Comparison of ENCODE assay signal across 23 cellular contexts in the genomic region with DNA sequence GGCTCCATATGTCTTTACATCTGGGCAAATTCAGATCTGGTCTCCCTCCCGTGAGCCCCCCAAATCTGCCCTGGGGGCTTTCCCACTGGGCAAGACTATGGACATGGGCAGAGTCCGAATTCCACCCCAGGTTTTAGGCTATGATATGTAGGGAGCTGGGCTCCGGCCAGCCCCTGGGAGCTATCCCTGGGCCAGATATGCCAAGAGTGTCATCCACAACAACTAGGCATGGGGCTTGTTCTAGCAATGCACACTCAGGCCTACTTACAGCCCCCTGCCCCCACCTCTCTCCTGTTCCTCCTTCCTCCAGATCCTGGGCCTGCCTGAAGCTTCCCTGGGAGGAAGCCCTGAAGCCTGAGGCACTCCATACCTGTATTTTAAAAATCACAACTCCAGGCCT. TPM values are rescaled to one million over a fixed set of nuclear protein-coding genes. Genes with fewer than 3 reads are reported as not detected.
DNase-seq lines count a peak whose midpoint lies in the region; ATAC-seq, FAIRE-seq and TF ChIP-seq lines count a peak whose summit lies in the region.
"Had no signal": no experiment of that assay in that cellular context is flagged by ENCODE, and none has a peak within 500 bp of the region (broad histone marks: within the 10 kb centered on the region; RNA-seq: fewer than 3 reads in every experiment).

No MANE protein-coding gene starts in this region.

- H3K9me3 Mint-ChIP-seq in activated naive CD8-positive, alpha-beta T cell treated with anti-CD3 and anti-CD28 coated beads, Interleukin-2, amount 50 U/mL, for 24 hours: no peaks in the 10 kb centered on the region
- no peaks in the 10 kb centered on the region for H3K9me3 Mint-ChIP-seq in stimulated activated memory B cell treated with anti-CD40 and anti-IgM and Interleukin-4, amounts not matched to agents 10 μg/mL and 1 μg/mL and 100 μg/mL, for 72 hours
- H3K9me3 Mint-ChIP-seq in type B pancreatic cell: no peaks in the 10 kb centered on the region
- H3K9me3 Mint-ChIP-seq: T-cell had no signal

- peaks cover 53% of the 10 kb centered on the region for H3K4me1 Mint-ChIP-seq in activated naive CD8-positive, alpha-beta T cell treated with anti-CD3 and anti-CD28 coated beads, Interleukin-2, amount 50 U/mL, for 24 hours
- peaks cover 27% of the 10 kb centered on the region for H3K4me1 Mint-ChIP-seq in stimulated activated memory B cell treated with anti-CD40 and anti-IgM and Interleukin-4, amounts not matched to agents 10 μg/mL and 1 μg/mL and 100 μg/mL, for 72 hours
- peaks cover 6% of the 10 kb centered on the region for H3K4me1 Mint-ChIP-seq in type B pancreatic cell (ENCODE audit: unreplicated experiment)

- H3K36me3 Mint-ChIP-seq in activated naive CD8-positive, alpha-beta T cell treated with anti-CD3 and anti-CD28 coated beads, Interleukin-2, amount 50 U/mL, for 24 hours (ENCODE audit: low read depth): peaks cover 8% of the 10 kb centered on the region
- no peaks in the 10 kb centered on the region for H3K36me3 Mint-ChIP-seq in stimulated activated memory B cell treated with anti-CD40 and anti-IgM and Interleukin-4, amounts not matched to agents 10 μg/mL and 1 μg/mL and 100 μg/mL, for 72 hours
- no peaks in the 10 kb centered on the region for H3K36me3 Mint-ChIP-seq in type B pancreatic cell
- H3K36me3 Mint-ChIP-seq: T-cell had no signal

- DNase-seq in Right ventricle myocardium inferior (ENCODE audit: missing footprints) (no peak), cardiac septum (ENCODE audit: low spot score) (no peak), islet precursor cell (peak; percentile 52), GM19240 (ENCODE audit: insufficient read length, low spot score) (no peak), type B pancreatic cell (ENCODE audit: extremely low spot score, unreplicated experiment) (no peak), urothelium cell line (ENCODE audit: low spot score) (no peak)
- DNase-seq in activated naive CD8-positive, alpha-beta T cell treated with anti-CD3 and anti-CD28 coated beads, Interleukin-2, amount 50 U/mL, for 24 hours: no peak
- DNase-seq: anterior cingulate cortex; caudate nucleus; dermis blood vessel endothelial cell; GOT3; kidney; NCI-H146; Peyer's patch; stimulated activated CD4-positive, alpha-beta T cell treated with anti-CD3 and anti-CD28 coated beads, Interleukin-12 subunit alpha, Interleukin-12 subunit beta, amount 100 ng/mL, for 4 hours; stimulated activated CD4-positive, alpha-beta T cell treated with anti-CD3 and anti-CD28 coated beads, Interleukin-4, amount 100 ng/mL, for 4 hours; T-cell had no signal

- intact Hi-C loops in Right ventricle myocardium inferior (cut with DNase I): loop anchor here (5.0 kb wide), 2 partner anchors 64 to 191 kb away; a partner anchor contains a TSS
- intact Hi-C loops in cardiac septum (cut with DNase I): loop anchor here (5.0 kb wide), 2 partner anchors 71 to 96 kb away; no protein-coding TSS in a partner anchor

- H3K4me3 Mint-ChIP-seq in activated naive CD8-positive, alpha-beta T cell treated with anti-CD3 and anti-CD28 coated beads, Interleukin-2, amount 50 U/mL, for 24 hours: peak overlapping the region; percentile 80
- H3K4me3 Mint-ChIP-seq in stimulated activated memory B cell treated with anti-CD40 and anti-IgM and Interleukin-4, amounts not matched to agents 10 μg/mL and 1 μg/mL and 100 μg/mL, for 72 hours: no peak overlapping the region
- no peak overlapping the region for H3K4me3 Mint-ChIP-seq in type B pancreatic cell
- H3K4me3 Mint-ChIP-seq: T-cell had no signal

- no peak for TF ChIP-seq CTCF in type B pancreatic cell (conservative IDR thresholded peaks at IDR 0.05)

- ATAC-seq in Right ventricle myocardium inferior: peak; percentile 29
- ATAC-seq in activated naive CD8-positive, alpha-beta T cell treated with anti-CD3 and anti-CD28 coated beads, Interleukin-2, amount 50 U/mL, for 24 hours: no peak
- no peak for ATAC-seq in stimulated activated memory B cell treated with anti-CD40 and anti-IgM and Interleukin-4, amounts not matched to agents 10 μg/mL and 1 μg/mL and 100 μg/mL, for 72 hours
- ATAC-seq: T-cell had no signal

- no peaks in the 10 kb centered on the region for H3K27me3 Mint-ChIP-seq in activated naive CD8-positive, alpha-beta T cell treated with anti-CD3 and anti-CD28 coated beads, Interleukin-2, amount 50 U/mL, for 24 hours
- H3K27me3 Mint-ChIP-seq in stimulated activated memory B cell treated with anti-CD40 and anti-IgM and Interleukin-4, amounts not matched to agents 10 μg/mL and 1 μg/mL and 100 μg/mL, for 72 hours: peaks cover 26% of the 10 kb centered on the region
- H3K27me3 Mint-ChIP-seq in type B pancreatic cell: peaks cover 4% of the 10 kb centered on the region

- peak overlapping the region; percentile 87 for H3K27ac Mint-ChIP-seq in activated naive CD8-positive, alpha-beta T cell treated with anti-CD3 and anti-CD28 coated beads, Interleukin-2, amount 50 U/mL, for 24 hours
- H3K27ac Mint-ChIP-seq in stimulated activated memory B cell treated with anti-CD40 and anti-IgM and Interleukin-4, amounts not matched to agents 10 μg/mL and 1 μg/mL and 100 μg/mL, for 72 hours: peak overlapping the region; percentile 9
- H3K27ac Mint-ChIP-seq in type B pancreatic cell: no peak overlapping the region
- H3K27ac Mint-ChIP-seq: T-cell had no signal

- FAIRE-seq in urothelium cell line (lab: Jason Lieb, UNC): no peak
- FAIRE-seq: kidney, TTC549 had no signal

RNA-seq across cellular contexts. Expression of a gene that starts 0.6 kb away (rescaled TPM):
- 317 TPM for total RNA-seq in Right ventricle myocardium inferior
- 1,123 TPM for total RNA-seq in cardiac septum
- 0.12 TPM in 1 of 2 replicates, not detected in the other for total RNA-seq in type B pancreatic cell (ENCODE audit: low replicate concordance)
- total RNA-seq: dermis blood vessel endothelial cell, fibroblast of lung, lung microvascular endothelial cell, renal cortical epithelial cell, T-cell, tibial nerve had no signal

RNA-seq across cellular contexts. Expression of a gene that starts 38.4 kb away (rescaled TPM):
- total RNA-seq in Right ventricle myocardium inferior (12.9 TPM), cardiac septum (11.5 TPM), type B pancreatic cell (ENCODE audit: low replicate concordance) (7.5 and 24.5 TPM in 2 replicates)

Comparison
In these comparisons a context has a peak if more than half of its experiments do, and no peak if none do; other contexts are left out.
1. RNA of a gene that starts 0.6 kb away (total RNA-seq): 1,123 TPM in cardiac septum (single experiment) and 317 TPM in Right ventricle myocardium inferior (single experiment); 0.12 TPM in type B pancreatic cell; every median in the first group is over 100 times any median in the second.